In the genomic region with DNA sequence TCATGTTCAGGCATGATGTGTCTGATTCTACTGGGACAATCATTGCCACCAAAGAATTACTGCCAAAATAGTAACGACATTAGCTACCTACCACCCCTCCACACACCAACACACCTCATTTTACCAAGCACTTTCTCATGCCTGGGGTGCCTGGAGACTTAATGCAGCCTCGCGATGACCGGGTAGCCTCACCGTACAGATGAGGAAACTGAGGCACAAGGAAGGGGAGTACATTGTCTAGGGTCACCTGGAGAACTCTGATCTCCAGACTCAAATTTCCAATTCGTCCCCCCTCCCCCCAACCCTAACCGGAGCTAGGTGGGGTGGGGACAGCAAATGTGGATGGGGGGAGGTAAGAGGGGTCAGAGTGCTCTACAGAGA, we compare ENCODE assay signal across 1 cellular context.
A peak's percentile ranks its signal among the peaks of the same experiment; 100 is the strongest.
TF ChIP-seq lines count a peak whose summit lies in the region.

No MANE protein-coding gene starts in this region.

TF ChIP-seq in K562, 482 proteins besides CTCF, POLR2A, EP300 and RAD21:
- TF ChIP-seq GATA2 (CRISPR knock-in tag; IDR thresholded peaks at IDR 0.05), result no peak
- TF ChIP-seq, protein P1, sequence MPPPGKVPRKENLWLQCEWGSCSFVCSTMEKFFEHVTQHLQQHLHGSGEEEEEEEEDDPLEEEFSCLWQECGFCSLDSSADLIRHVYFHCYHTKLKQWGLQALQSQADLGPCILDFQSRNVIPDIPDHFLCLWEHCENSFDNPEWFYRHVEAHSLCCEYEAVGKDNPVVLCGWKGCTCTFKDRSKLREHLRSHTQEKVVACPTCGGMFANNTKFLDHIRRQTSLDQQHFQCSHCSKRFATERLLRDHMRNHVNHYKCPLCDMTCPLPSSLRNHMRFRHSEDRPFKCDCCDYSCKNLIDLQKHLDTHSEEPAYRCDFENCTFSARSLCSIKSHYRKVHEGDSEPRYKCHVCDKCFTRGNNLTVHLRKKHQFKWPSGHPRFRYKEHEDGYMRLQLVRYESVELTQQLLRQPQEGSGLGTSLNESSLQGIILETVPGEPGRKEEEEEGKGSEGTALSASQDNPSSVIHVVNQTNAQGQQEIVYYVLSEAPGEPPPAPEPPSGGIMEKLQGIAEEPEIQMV (tag; conservative IDR thresholded peaks at IDR 0.05; ENCODE audit: low read depth), result no peak
- 0 out of 2 replicates have a peak, but pooled peaks have one; percentile 53 for TF ChIP-seq HDGF (IDR thresholded peaks at IDR 0.05)
- TF ChIP-seq ZNF217 (CRISPR knock-in tag; IDR thresholded peaks at IDR 0.05), result no peak
- no peak for TF ChIP-seq POLR2B (IDR thresholded peaks at IDR 0.05; ENCODE audit: low read depth, partially characterized antibody)
- TF ChIP-seq ZNF184 (CRISPR knock-in tag; IDR thresholded peaks at IDR 0.05), result no peak
- no peak for TF ChIP-seq L3MBTL2 (IDR thresholded peaks at IDR 0.05)
- TF ChIP-seq, protein P2, sequence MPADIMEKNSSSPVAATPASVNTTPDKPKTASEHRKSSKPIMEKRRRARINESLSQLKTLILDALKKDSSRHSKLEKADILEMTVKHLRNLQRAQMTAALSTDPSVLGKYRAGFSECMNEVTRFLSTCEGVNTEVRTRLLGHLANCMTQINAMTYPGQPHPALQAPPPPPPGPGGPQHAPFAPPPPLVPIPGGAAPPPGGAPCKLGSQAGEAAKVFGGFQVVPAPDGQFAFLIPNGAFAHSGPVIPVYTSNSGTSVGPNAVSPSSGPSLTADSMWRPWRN (IDR thresholded peaks at IDR 0.05; ENCODE audit: low read depth), result no peak
- TF ChIP-seq MXI1 (IDR thresholded peaks at IDR 0.05; ENCODE audit: low read depth, low read length), result no peak
- TF ChIP-seq RUNX1 (IDR thresholded peaks at IDR 0.05; ENCODE audit: low read depth), result no peak
- TF ChIP-seq RBM15 (IDR thresholded peaks at IDR 0.05; ENCODE audit: insufficient read depth, low read length), result no peak
- TF ChIP-seq NFE2L1 (tag; IDR thresholded peaks at IDR 0.05; ENCODE audit: borderline replicate concordance, low read depth), result no peak
- no peak for TF ChIP-seq HIVEP1 (CRISPR knock-in tag; IDR thresholded peaks at IDR 0.05)
- no peak for TF ChIP-seq CCAR2 (IDR thresholded peaks at IDR 0.05; ENCODE audit: low read depth, low read length)
- TF ChIP-seq HDAC2 (IDR thresholded peaks at IDR 0.05), result no peak
- TF ChIP-seq CHCHD3 (CRISPR knock-in tag; IDR thresholded peaks at IDR 0.05), result no peak
- TF ChIP-seq RNF2 (IDR thresholded peaks at IDR 0.05), result no peak
- peak; percentile 2; the same call in 1 of the 2 replicates for TF ChIP-seq BHLHE40 (IDR thresholded peaks at IDR 0.05; ENCODE audit: low read length)
- 0 out of 2 replicates have a peak, but pooled peaks have one; percentile 3 for TF ChIP-seq GABPB1 (CRISPR knock-in tag; IDR thresholded peaks at IDR 0.05)
- TF ChIP-seq KLF10 (CRISPR knock-in tag; IDR thresholded peaks at IDR 0.05), result no peak
- peak; percentile 56; the same call in 1 of the 2 replicates for TF ChIP-seq BCOR (IDR thresholded peaks at IDR 0.05)
- no peak for TF ChIP-seq TEAD2 (tag; IDR thresholded peaks at IDR 0.05)
- TF ChIP-seq NFE2 (IDR thresholded peaks at IDR 0.05; ENCODE audit: low read depth), result no peak
- TF ChIP-seq YY1 (IDR thresholded peaks at IDR 0.05; ENCODE audit: borderline replicate concordance in 1 of 3, control insufficient read depth in 1 of 3, extremely low read depth in 1 of 3, insufficient read depth in 3 of 3, insufficient read length in 1 of 3, insufficient replicate concordance in 2 of 3, low read depth in 1 of 3, low read length in 2 of 3), result peak in 1 of 3 experiments; percentile 0
- TF ChIP-seq ATF4 (CRISPR knock-in tag; IDR thresholded peaks at IDR 0.05), result no peak
- TF ChIP-seq ZBTB7A (IDR thresholded peaks at IDR 0.05; ENCODE audit: borderline replicate concordance, control insufficient read depth, low read depth, low read length), result 0 out of 2 replicates have a peak, but pooled peaks have one; percentile 5
- no peak; a peak in 1 of 3 replicates for TF ChIP-seq CBX3 (IDR thresholded peaks at IDR 0.05; ENCODE audit: borderline replicate concordance in 1 of 2, low read length in 2 of 2)
- TF ChIP-seq TEAD4 (IDR thresholded peaks at IDR 0.05; ENCODE audit: low read length), result 0 out of 2 replicates have a peak, but pooled peaks have one; percentile 10
- TF ChIP-seq TEAD4 (CRISPR knock-in tag; IDR thresholded peaks at IDR 0.05; ENCODE audit: borderline replicate concordance), result no peak
- TF ChIP-seq TFAM (CRISPR knock-in tag; conservative IDR thresholded peaks at IDR 0.05), result no peak
- TF ChIP-seq ZSCAN32 (CRISPR knock-in tag; IDR thresholded peaks at IDR 0.05), result no peak
- TF ChIP-seq TCF7 (IDR thresholded peaks at IDR 0.05; ENCODE audit: borderline replicate concordance), result 0 out of 2 replicates have a peak, but pooled peaks have one; percentile 7
- no peak for TF ChIP-seq SAFB2 (IDR thresholded peaks at IDR 0.05; ENCODE audit: borderline replicate concordance, low read depth, low read length, severe bottlenecking)
